In the genomic region with DNA sequence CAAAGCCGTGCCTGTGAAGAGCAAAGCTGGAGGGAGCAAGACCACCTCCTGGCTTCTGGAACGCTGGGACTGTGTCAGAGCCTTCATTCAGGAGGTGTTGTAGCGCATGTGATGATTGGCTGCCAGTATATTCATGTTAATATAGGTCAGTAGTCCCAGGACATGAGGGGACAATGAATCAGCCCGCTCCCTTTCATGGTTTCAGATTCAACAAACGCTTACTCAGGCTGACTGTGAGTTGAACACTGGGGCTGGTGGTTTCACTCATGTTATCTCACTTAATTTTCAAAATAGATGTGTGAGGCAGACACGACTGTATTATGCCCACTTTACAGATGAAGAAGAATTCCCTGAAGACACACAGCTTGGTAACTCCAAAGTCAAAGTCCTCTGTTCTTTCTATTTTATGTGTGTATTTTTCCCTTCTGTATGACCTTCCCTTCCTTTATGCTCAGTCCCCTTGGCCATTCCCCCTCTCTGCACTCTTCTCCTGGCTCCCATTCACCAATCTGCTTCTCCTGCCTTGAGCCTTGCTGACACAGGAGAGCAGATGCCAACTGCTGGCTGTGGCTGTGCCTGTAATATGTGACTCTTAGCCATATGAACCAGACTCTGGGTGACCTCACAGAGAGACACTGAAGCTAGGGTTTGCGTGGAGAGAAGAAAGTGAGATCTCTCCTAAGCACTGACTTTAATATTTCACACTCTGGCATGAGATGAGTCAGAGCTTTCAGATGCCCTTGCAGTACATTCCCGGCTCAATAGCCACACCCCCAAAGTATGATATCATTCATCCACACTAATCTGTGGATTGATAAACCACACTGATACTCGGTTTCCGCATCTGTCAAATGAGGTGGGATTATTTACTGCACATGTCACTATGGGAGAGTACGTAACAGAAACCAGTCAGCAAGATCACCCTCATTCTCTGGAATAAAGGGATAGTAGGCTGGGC, we compare ENCODE assay signal across 9 cellular contexts. TPM values are rescaled to one million over a fixed set of nuclear protein-coding genes. Genes with fewer than 3 reads are reported as not detected.
DNase-seq lines count a peak whose midpoint lies in the region; ATAC-seq lines count a peak whose summit lies in the region.
"Had no signal": no experiment of that assay in that cellular context is flagged by ENCODE, and none has a peak within 500 bp of the region (broad histone marks: within the 10 kb centered on the region; RNA-seq: fewer than 3 reads in every experiment).

No MANE protein-coding gene starts in this region.

- no peaks in the 10 kb centered on the region for H3K36me3 ChIP-seq in adipocyte (ENCODE audit: control insufficient read depth, insufficient read depth, low read length, severe bottlenecking)
- H3K36me3 ChIP-seq: Peyer's patch had no signal

- no peak overlapping the region for H3K4me3 ChIP-seq in adipocyte (ENCODE audit: low read length)
- H3K4me3 ChIP-seq: Peyer's patch had no signal

- intact Hi-C loops in left ventricle myocardium superior (cut with micrococcal nuclease): no loop called here

- no peaks in the 10 kb centered on the region for H3K9me3 ChIP-seq in adipocyte (ENCODE audit: control insufficient read depth, low read length)
- H3K9me3 ChIP-seq: Peyer's patch had no signal

- DNase-seq in adipocyte (ENCODE audit: low read depth) (peak; percentile 58), myocyte (ENCODE audit: low read depth) (peak; percentile 70), cerebellar cortex (ENCODE audit: low spot score) (no peak), left ventricle myocardium superior (no peak), caudate nucleus (lab: John Stamatoyannopoulos, UW) (no peak)
- DNase-seq: activated effector memory CD4-positive, alpha-beta T cell treated with Interleukin-2 at 50 U/mL for 16 hours had no signal

- H3K27ac ChIP-seq in caudate nucleus (ENCODE audit: low read depth, low read length): no peak overlapping the region
- H3K27ac ChIP-seq: Peyer's patch had no signal

- peaks cover 5% of the 10 kb centered on the region for H3K4me1 ChIP-seq in adipocyte (ENCODE audit: control insufficient read depth, insufficient read depth, low read length)

- H3K9ac ChIP-seq in adipocyte (ENCODE audit: low read length): no peak overlapping the region

- peaks cover 17% of the 10 kb centered on the region for H3K27me3 ChIP-seq in adipocyte (replicated peaks; ENCODE audit: control insufficient read depth, insufficient read depth, low read length)
- H3K27me3 ChIP-seq: Peyer's patch had no signal

- ATAC-seq in GM18502 (IDR thresholded peaks at IDR 0.05; ENCODE audit: poor library complexity, unreplicated experiment) (peak; percentile 58), HG03175 (IDR thresholded peaks at IDR 0.05; ENCODE audit: unreplicated experiment) (peak; percentile 49), left ventricle myocardium superior (no peak)

RNA-seq across cellular contexts. Expression of a gene that starts 31.4 kb away (rescaled TPM):
- 41.8 and 50.2 TPM in 2 replicates for total RNA-seq in myocyte
- 118 TPM for polyA plus RNA-seq in myocyte (2012)
- total RNA-seq in left ventricle myocardium superior: 10.0 TPM

Comparison
In these comparisons a context has a peak if more than half of its experiments do, and no peak if none do; other contexts are left out.
1. DNase-seq: peak in adipocyte (single experiment) and myocyte (single experiment); none in cerebellar cortex (single experiment), left ventricle myocardium superior (single experiment) and caudate nucleus (0 of 61).